In genomic region chr22:37425800-37426531, GRCh38 we compare ENCODE assay signal across 9 cellular contexts. TPM values are rescaled to one million over a fixed set of nuclear protein-coding genes. Genes with fewer than 3 reads are reported as not detected.
DNase-seq lines count a peak whose midpoint lies in the region; ATAC-seq, FAIRE-seq and TF ChIP-seq lines count a peak whose summit lies in the region.
"Had no signal": no experiment of that assay in that cellular context is flagged by ENCODE, and none has a peak within 500 bp of the region (broad histone marks: within the 10 kb centered on the region; RNA-seq: fewer than 3 reads in every experiment).

No MANE protein-coding gene starts in this region.

- 79% methylated on average over 24 of the region's 33 CpGs for WGBS in A549 (ENCODE audit: missing lambda C conversion rate)
- 16 to 30% methylated on average over 23 of the region's 33 CpGs for WGBS in esophagus squamous epithelium, 2 donors

- no peak overlapping the region for H3K27ac Mint-ChIP-seq in activated T-helper 17 cell treated with anti-CD3 and anti-CD28 coated beads, Interleukin-2, amount 50 U/mL, for 72 hours
- H3K27ac Mint-ChIP-seq in activated CD4-positive, alpha-beta T cell treated with anti-CD3 and anti-CD28 coated beads, Interleukin-2, amount 10 ng/mL, durations not matched to agents 7 days and 5 days = no peak overlapping the region

- dilution Hi-C loops in keratinocyte (cut with MboI; ENCODE audit: extremely low pct_ligation_motif_present, low sequenced_read_pairs) = no loop called here

- intact Hi-C loops in esophagus squamous epithelium (cut with DNase I) = loop anchor here (10.0 kb wide), 1 partner anchor 111 kb away; no protein-coding TSS in a partner anchor

- H4K20me1 ChIP-seq in keratinocyte (ENCODE audit: control insufficient read depth, extremely low read depth, insufficient read depth, low read length) = no peaks in the 10 kb centered on the region

- TF ChIP-seq POLR2A in A549 (IDR thresholded peaks at IDR 0.05; ENCODE audit: low read length) (no peak), esophagus squamous epithelium (IDR thresholded peaks at IDR 0.05) (no peak)

- DNase-seq in A549 (ENCODE audit: low read depth in 1 of 2, low spot score in 1 of 2) (peak in 1 of 2 experiments; percentile 22), keratinocyte (ENCODE audit: low read depth, low spot score) (no peak), esophagus squamous epithelium (lab: John Stamatoyannopoulos, UW) (no peak)
- DNase-seq in activated CD4-positive, alpha-beta T cell treated with anti-CD3 and anti-CD28 coated beads, Interleukin-2, amount 10 ng/mL, durations not matched to agents 7 days and 5 days = no peak

- H3K36me3 ChIP-seq in HEK293 (ENCODE audit: control insufficient read depth in 2 of 2, insufficient read depth in 1 of 2, low read length in 2 of 2) = no peaks in the 10 kb centered on the region
- H3K36me3 ChIP-seq in keratinocyte (ENCODE audit: control insufficient read depth in 2 of 2, extremely low read depth in 1 of 2, insufficient read depth in 2 of 2, low read length in 2 of 2) = no peaks in the 10 kb centered on the region
- H3K36me3 ChIP-seq in esophagus squamous epithelium = no peaks in the 10 kb centered on the region

- H3K4me3 Mint-ChIP-seq in activated T-helper 17 cell treated with anti-CD3 and anti-CD28 coated beads, Interleukin-2, amount 50 U/mL, for 72 hours = peak overlapping the region; percentile 15
- no peak overlapping the region for H3K4me3 Mint-ChIP-seq in activated CD4-positive, alpha-beta T cell treated with anti-CD3 and anti-CD28 coated beads, Interleukin-2, amount 10 ng/mL, durations not matched to agents 7 days and 5 days

- H3K4me3 ChIP-seq in A549 = peak overlapping the region; percentile 90; the same call in 2 of the 3 replicates
- peak overlapping the region; percentile 61 for H3K4me3 ChIP-seq in HEK293 (ENCODE audit: low read depth, low read length)
- peak overlapping the region in 1 of 3 experiments; percentile 63 for H3K4me3 ChIP-seq in keratinocyte (ENCODE audit: control insufficient read depth in 2 of 3, extremely low read depth in 1 of 3, insufficient read depth in 2 of 3, low read depth in 1 of 3, low read length in 3 of 3)
- no peak overlapping the region for H3K4me3 ChIP-seq in esophagus squamous epithelium
- H3K4me3 ChIP-seq: lung had no signal

- no peak for TF ChIP-seq RAD21 in A549 (conservative IDR thresholded peaks at IDR 0.05 in 1 of 2, IDR thresholded peaks at IDR 0.05 in 1 of 2)

- CTCF ChIA-PET in A549 (lab: Yijun Ruan, JAX) (interaction anchor here (1.2 to 1.3 kb wide), 2 partner anchors 110 to 141 kb away, joined by 3 to 7 read pairs; no protein-coding TSS in a partner anchor), HEK293 (lab: Yijun Ruan, JAX) (interaction anchor here (0.6 to 1.1 kb wide), 3 partner anchors 72 to 643 kb away, joined by 3 to 4 read pairs (median 4); no protein-coding TSS in a partner anchor)
- CTCF ChIA-PET in activated CD4-positive, alpha-beta T cell treated with anti-CD3 and anti-CD28 coated beads, Interleukin-2, amount 10 ng/mL, durations not matched to agents 7 days and 5 days (lab: Charles Lee) = no interaction called here

- POLR2A ChIA-PET in A549 (lab: Yijun Ruan, JAX) = no interaction called here
- POLR2A ChIA-PET in HEK293 (lab: Yijun Ruan, JAX) = no interaction called here
- POLR2A ChIA-PET in activated CD4-positive, alpha-beta T cell treated with anti-CD3 and anti-CD28 coated beads, Interleukin-2, amount 10 ng/mL, durations not matched to agents 7 days and 5 days (lab: Charles Lee) = no interaction called here

- no peak for FAIRE-seq in A549 (lab: Jason Lieb, UNC)
- no peak for FAIRE-seq in keratinocyte (lab: Jason Lieb, UNC)

- H3K4me1 ChIP-seq in A549 = peaks cover 38% of the 10 kb centered on the region
- H3K4me1 ChIP-seq in HEK293 (ENCODE audit: control insufficient read depth, insufficient read depth, low read length) = no peaks in the 10 kb centered on the region
- peaks cover 14% of the 10 kb centered on the region for H3K4me1 ChIP-seq in keratinocyte (ENCODE audit: control insufficient read depth, extremely low read depth, insufficient read depth, low read length)
- peaks cover 9 to 28% (median 10%) of the 10 kb centered on the region in 3 donors for H3K4me1 ChIP-seq in esophagus squamous epithelium

- H3K27me3 Mint-ChIP-seq in activated T-helper 17 cell treated with anti-CD3 and anti-CD28 coated beads, Interleukin-2, amount 50 U/mL, for 72 hours = peaks cover 43% of the 10 kb centered on the region
- H3K27me3 Mint-ChIP-seq in activated CD4-positive, alpha-beta T cell treated with anti-CD3 and anti-CD28 coated beads, Interleukin-2, amount 10 ng/mL, durations not matched to agents 7 days and 5 days = peaks cover 65% of the 10 kb centered on the region

- H3K36me3 Mint-ChIP-seq in activated T-helper 17 cell treated with anti-CD3 and anti-CD28 coated beads, Interleukin-2, amount 50 U/mL, for 72 hours (ENCODE audit: low read depth) = no peaks in the 10 kb centered on the region
- H3K36me3 Mint-ChIP-seq in activated CD4-positive, alpha-beta T cell treated with anti-CD3 and anti-CD28 coated beads, Interleukin-2, amount 10 ng/mL, durations not matched to agents 7 days and 5 days (ENCODE audit: low read depth) = no peaks in the 10 kb centered on the region

- no peak for TF ChIP-seq EP300 in A549 (IDR thresholded peaks at IDR 0.05)

- no peaks in the 10 kb centered on the region for H3K9me1 ChIP-seq in keratinocyte (ENCODE audit: control insufficient read depth, extremely low read depth, insufficient read depth, low read length)

- no peak overlapping the region for H3K9ac ChIP-seq in keratinocyte (ENCODE audit: control insufficient read depth, extremely low read depth, insufficient read depth, low read length)

- H3K79me2 ChIP-seq in keratinocyte (ENCODE audit: control insufficient read depth, insufficient read depth, low read length) = no peaks in the 10 kb centered on the region

- no peak for TF ChIP-seq CTCF in A549 (IDR thresholded peaks at IDR 0.05)
- TF ChIP-seq CTCF in HEK293 (tag by site-specific recombination; IDR thresholded peaks at IDR 0.05) = no peak
- no peak for TF ChIP-seq CTCF in keratinocyte (optimal IDR thresholded peaks at IDR 0.05 in 1 of 3, IDR thresholded peaks at IDR 0.05 in 1 of 3, conservative IDR thresholded peaks at IDR 0.05 in 1 of 3; ENCODE audit: extremely low read depth in 1 of 3, insufficient read depth in 2 of 3, low read length in 3 of 3)
- no peak for TF ChIP-seq CTCF in esophagus squamous epithelium (IDR thresholded peaks at IDR 0.05)

- H3K27ac ChIP-seq in A549 (peak overlapping the region in 1 of 2 experiments; percentile 97; a peak in 4 of 6 replicates), HEK293 (ENCODE audit: extremely low read depth, low read depth, low read length) (no peak overlapping the region), keratinocyte (ENCODE audit: control insufficient read depth, insufficient read depth, low read length) (no peak overlapping the region), esophagus squamous epithelium (no peak overlapping the region)

- no peaks in the 10 kb centered on the region for H3K4me1 Mint-ChIP-seq in activated T-helper 17 cell treated with anti-CD3 and anti-CD28 coated beads, Interleukin-2, amount 50 U/mL, for 72 hours
- H3K4me1 Mint-ChIP-seq in activated CD4-positive, alpha-beta T cell treated with anti-CD3 and anti-CD28 coated beads, Interleukin-2, amount 10 ng/mL, durations not matched to agents 7 days and 5 days = peaks cover 3% of the 10 kb centered on the region

- H3K9me3 ChIP-seq in A549 = no peaks in the 10 kb centered on the region
- no peaks in the 10 kb centered on the region for H3K9me3 ChIP-seq in HEK293 (ENCODE audit: control insufficient read depth, insufficient read depth, low read depth, low read length)
- H3K9me3 ChIP-seq in keratinocyte (ENCODE audit: control insufficient read depth, low read depth, low read length) = no peaks in the 10 kb centered on the region
- no peaks in the 10 kb centered on the region for H3K9me3 ChIP-seq in esophagus squamous epithelium

- ATAC-seq in A549 (peak in 1 of 2 experiments; percentile 10; a peak in 2 of 6 replicates), GM21737 (IDR thresholded peaks at IDR 0.05; ENCODE audit: unreplicated experiment) (no peak), HG03439 (IDR thresholded peaks at IDR 0.05; ENCODE audit: unreplicated experiment) (no peak)
- ATAC-seq in activated T-helper 17 cell treated with anti-CD3 and anti-CD28 coated beads, Interleukin-2, amount 50 U/mL, for 72 hours (replicated peaks) = no peak

- peaks cover 37% of the 10 kb centered on the region for H3K27me3 ChIP-seq in keratinocyte (ENCODE audit: control insufficient read depth, extremely low read depth, insufficient read depth, low read length)
- peaks cover 18 to 100% (median 27%) of the 10 kb centered on the region in 4 donors for H3K27me3 ChIP-seq in esophagus squamous epithelium

- no peak overlapping the region for H2AFZ ChIP-seq in keratinocyte (ENCODE audit: control insufficient read depth, low read length)

- H3K4me2 ChIP-seq in A549 (peak overlapping the region; percentile 89), keratinocyte (ENCODE audit: control insufficient read depth, extremely low read depth, insufficient read depth, low read depth, low read length) (peak overlapping the region; percentile 58)

- no peaks in the 10 kb centered on the region for H3K9me3 Mint-ChIP-seq in activated T-helper 17 cell treated with anti-CD3 and anti-CD28 coated beads, Interleukin-2, amount 50 U/mL, for 72 hours
- H3K9me3 Mint-ChIP-seq in activated CD4-positive, alpha-beta T cell treated with anti-CD3 and anti-CD28 coated beads, Interleukin-2, amount 10 ng/mL, durations not matched to agents 7 days and 5 days = no peaks in the 10 kb centered on the region

RNA-seq across cellular contexts. Expression of gene ELFN2, which starts 1.3 kb away (rescaled TPM):
- polyA plus RNA-seq in A549 (2011; rRNA removed) (0.94 and 1.0 TPM in 2 replicates), A549 (2017; fragmentation: RNase III; extraction: RNeasy Plus Mini Kit Qiagen cat#74134 plus additional on column Dnase treatment) (7.5 to 9.6 TPM (median 8.1 TPM) in 3 replicates), keratinocyte (0.13 to 0.28 TPM (median 0.19 TPM) in 3 replicates)
- polyA plus RNA-seq in A549 (2012; cell fraction: cytosol; rRNA removed) = 2.0 and 3.1 TPM in 2 replicates
- 11.0 and 14.5 TPM in 2 replicates for polyA plus RNA-seq in A549 (2012; cell fraction: nucleus; rRNA removed)
- polyA minus RNA-seq in A549 (2011; rRNA and poly(A)+ RNA removed) = 1.2 and 1.7 TPM in 2 replicates
- total RNA-seq in activated T-helper 17 cell treated with anti-CD3 and anti-CD28 coated beads, Interleukin-2, amount 50 U/mL, for 72 hours = 1 to 10 TPM in 1 of 2 donors, under 1 TPM in 1; 0.24 to 2.2 TPM
- 0.07 TPM for polyA plus RNA-seq in keratinocyte (2011; ENCODE audit: low read depth)
- polyA plus RNA-seq in keratinocyte (2011; cell fraction: cytosol; rRNA removed) = 0.09 and 0.23 TPM in 2 replicates
- 0.74 and 1.5 TPM in 2 replicates for polyA plus RNA-seq in keratinocyte (2011; cell fraction: nucleus; rRNA removed)
- 0.25 and 0.56 TPM in 2 replicates for polyA plus RNA-seq in keratinocyte (2012; ENCODE audit: low replicate concordance)
- 0.22 to 0.62 TPM (median 0.49 TPM) in 3 replicates for polyA minus RNA-seq in keratinocyte
- 0.58 TPM for polyA minus RNA-seq in keratinocyte (2011; cell fraction: cytosol; rRNA and poly(A)+ RNA removed)
- polyA minus RNA-seq in keratinocyte (2011; cell fraction: nucleus; rRNA and poly(A)+ RNA removed) = 0.84 and 0.93 TPM in 2 replicates
- total RNA-seq in esophagus squamous epithelium = not detected
- total RNA-seq in activated CD4-positive, alpha-beta T cell treated with anti-CD3 and anti-CD28 coated beads, Interleukin-2, amount 10 ng/mL, durations not matched to agents 7 days and 5 days = under 1 TPM; 0.10 to 0.23 TPM

Comparison
In these comparisons a context has a peak if more than half of its experiments do, and no peak if none do; other contexts are left out.
1. H3K4me3 ChIP-seq: peak in A549 (single experiment) and HEK293 (single experiment); none in esophagus squamous epithelium (0 of 4).